Comparison of ENCODE assay signal across 18 cellular contexts in genomic region chr20:51445591-51445990, GRCh38.
A peak's percentile ranks its signal among the peaks of the same experiment; 100 is the strongest.
DNase-seq lines count a peak whose midpoint lies in the region; TF ChIP-seq lines count a peak whose summit lies in the region.
"Had no signal": no experiment of that assay in that cellular context is flagged by ENCODE, and none has a peak within 500 bp of the region (broad histone marks: within the 10 kb centered on the region; RNA-seq: fewer than 3 reads in every experiment).

No MANE protein-coding gene starts in this region.

- TF ChIP-seq CTCF in MCF 10A (IDR thresholded peaks at IDR 0.05; ENCODE audit: unreplicated experiment), result no peak
- no peak for TF ChIP-seq CTCF in mammary epithelial cell (conservative IDR thresholded peaks at IDR 0.05 in 1 of 2, IDR thresholded peaks at IDR 0.05 in 1 of 2; ENCODE audit: extremely low read depth in 1 of 2, insufficient read depth in 1 of 2, low read depth in 1 of 2, low read length in 2 of 2)
- no peak for TF ChIP-seq CTCF in PC-9 (conservative IDR thresholded peaks at IDR 0.05)
- no peak for TF ChIP-seq CTCF in transverse colon (IDR thresholded peaks at IDR 0.05)

- H3K4me3 Mint-ChIP-seq in MCF 10A (ENCODE audit: unreplicated experiment), result no peak overlapping the region
- H3K4me3 Mint-ChIP-seq: naive thymus-derived CD8-positive, alpha-beta T cell had no signal

- no peak overlapping the region for H3K18ac ChIP-seq in mesendoderm (ENCODE audit: low read length)

- H3K4me1 ChIP-seq in mammary epithelial cell (ENCODE audit: insufficient read depth, low read length) (peaks cover 21% of the 10 kb centered on the region), PC-9 (replicated peaks; ENCODE audit: insufficient read depth) (peaks cover 28% of the 10 kb centered on the region), mesendoderm (ENCODE audit: control insufficient read depth, low read depth, low read length) (peaks cover 2% of the 10 kb centered on the region), transverse colon (peaks cover 0 to 42% (median 14%) of the 10 kb centered on the region in 4 donors)

- H3K9me3 Mint-ChIP-seq in MCF 10A (ENCODE audit: unreplicated experiment), result no peaks in the 10 kb centered on the region
- H3K9me3 Mint-ChIP-seq: CD4-positive, CD25-positive, alpha-beta regulatory T cell; naive thymus-derived CD8-positive, alpha-beta T cell had no signal

- H2AFZ ChIP-seq in mammary epithelial cell (ENCODE audit: low read depth, low read length), result no peak overlapping the region
- H2AFZ ChIP-seq in PC-9, result no peak overlapping the region

- in situ Hi-C loops in mammary epithelial cell (cut with MboI; ENCODE audit: low sequenced_read_pairs in 2 of 2) (no loop called here), transverse colon (cut with MboI; ENCODE audit: low pct_ligation_motif_present in 1 of 4, low pct_unique_long_range_greater_than_20kb in 1 of 4, low sequenced_read_pairs in 3 of 4) (no loop called here)

- H3K27ac Mint-ChIP-seq in MCF 10A (ENCODE audit: low read depth, unreplicated experiment), result peak overlapping the region; percentile 75

- no peaks in the 10 kb centered on the region for H3K9me3 ChIP-seq in mammary epithelial cell (replicated peaks; ENCODE audit: insufficient read depth, low read length)
- no peaks in the 10 kb centered on the region for H3K9me3 ChIP-seq in PC-9 (ENCODE audit: insufficient read depth, low read depth)
- H3K9me3 ChIP-seq in transverse colon, result no peaks in the 10 kb centered on the region
- H3K9me3 ChIP-seq: HAP-1, suprapubic skin had no signal

- TF ChIP-seq EP300 in transverse colon (IDR thresholded peaks at IDR 0.05; ENCODE audit: low read depth), result no peak

- WGBS in mammary epithelial cell (ENCODE audit: low coverage, missing lambda C conversion rate), result 98% methylated on average over 7 of the region's 8 CpGs
- no CpG with 5 or more reads among the region's 8 CpGs for WGBS in mesendoderm (ENCODE audit: extremely low coverage, insufficient coverage, low lambda C conversion rate)
- WGBS in transverse colon (ENCODE audit: low coverage in 1 of 2), 2 donors, result 84 to 95% methylated on average over 3 to 8 of the region's 8 CpGs

- no peak overlapping the region for H2BK5ac ChIP-seq in mesendoderm (ENCODE audit: low read length)

- dilution Hi-C loops in mammary epithelial cell (cut with HindIII; ENCODE audit: low sequenced_read_pairs), result no loop called here

- intact Hi-C loops in MCF 10A (cut with micrococcal nuclease) (no loop called here), mammary epithelial cell (cut with micrococcal nuclease) (no loop called here), PC-9 (cut with micrococcal nuclease; ENCODE audit: unreplicated experiment) (no loop called here), transverse colon (cut with DNase I; ENCODE audit: low total_unique reads) (loop anchor here (10.0 kb wide), 1 partner anchor 119 kb away; no protein-coding TSS in a partner anchor)

- H3K4me2 ChIP-seq in mammary epithelial cell (ENCODE audit: insufficient read depth, low read depth, low read length) (no peak overlapping the region), PC-9 (no peak overlapping the region; the same call in 1 of the 2 replicates), mesendoderm (ENCODE audit: low read length) (no peak overlapping the region)

- CTCF ChIA-PET in MCF 10A (lab: Yijun Ruan, JAX), result interaction anchor here (0.6 to 2.0 kb wide), 3 partner anchors 11 to 943 kb away, joined by 3 to 8 read pairs (median 4); no protein-coding TSS in a partner anchor
- CTCF ChIA-PET in mammary epithelial cell (lab: Charles Lee; ENCODE audit: low non-redundant PET), result no interaction called here
- CTCF ChIA-PET in PC-9 (lab: Charles Lee), result no interaction called here

- no peaks in the 10 kb centered on the region for H3K27me3 Mint-ChIP-seq in MCF 10A (ENCODE audit: insufficient read depth, unreplicated experiment)
- H3K27me3 Mint-ChIP-seq: CD4-positive, CD25-positive, alpha-beta regulatory T cell; naive thymus-derived CD8-positive, alpha-beta T cell had no signal

- TF ChIP-seq POLR2A in transverse colon (IDR thresholded peaks at IDR 0.05), result no peak

- no peaks in the 10 kb centered on the region for H3K9me2 ChIP-seq in PC-9 (ENCODE audit: insufficient read depth)

- H3K79me1 ChIP-seq in mesendoderm (ENCODE audit: low read length), result no peaks in the 10 kb centered on the region

- no peak overlapping the region for H3K4me3 ChIP-seq in mammary epithelial cell (replicated peaks in 1 of 3; ENCODE audit: insufficient read depth in 1 of 3, low read depth in 2 of 3, low read length in 3 of 3)
- no peak overlapping the region for H3K4me3 ChIP-seq in PC-9
- no peak overlapping the region for H3K4me3 ChIP-seq in mesendoderm (ENCODE audit: low read length)
- H3K4me3 ChIP-seq in transverse colon, result no peak overlapping the region
- H3K4me3 ChIP-seq: HAP-1, suprapubic skin had no signal

- BruUV-seq in MCF 10A (replicated peaks; lab: Mats Ljungman, UMichigan) (no TSS peak), mammary epithelial cell (replicated peaks; lab: Mats Ljungman, UMichigan) (no TSS peak), PC-9 (replicated peaks; lab: Mats Ljungman, UMichigan) (no TSS peak)

- peaks cover 9% of the 10 kb centered on the region for H3K4me1 Mint-ChIP-seq in MCF 10A (ENCODE audit: insufficient read depth, unreplicated experiment)

- H2BK120ac ChIP-seq in mesendoderm (ENCODE audit: low read depth, low read length), result no peak overlapping the region

- no peak overlapping the region for H2AK5ac ChIP-seq in mesendoderm (ENCODE audit: low read length)

- POLR2A ChIA-PET in MCF 10A (lab: Yijun Ruan, JAX), result interaction anchor here (0.5 to 2.1 kb wide), 4 partner anchors 10 to 106 kb away, joined by 3 to 22 read pairs (median 7); no protein-coding TSS in a partner anchor
- POLR2A ChIA-PET in PC-9 (lab: Charles Lee; ENCODE audit: unreplicated experiment), result no interaction called here

- H3K36me3 Mint-ChIP-seq in MCF 10A (ENCODE audit: insufficient read depth, unreplicated experiment), result no peaks in the 10 kb centered on the region

- H3K27ac ChIP-seq in mammary epithelial cell (ENCODE audit: insufficient read depth, low read depth, low read length), result no peak overlapping the region
- H3K27ac ChIP-seq in PC-9, result peak overlapping the region; percentile 76; the same call in 1 of the 2 replicates
- H3K27ac ChIP-seq in mesendoderm (ENCODE audit: low read depth, low read length), result no peak overlapping the region
- peak overlapping the region in 3 of 4 donors; percentile 46 to 59 (median 57) for H3K27ac ChIP-seq in transverse colon

- H3K79me2 ChIP-seq in mammary epithelial cell (ENCODE audit: insufficient read depth, low read length), result no peaks in the 10 kb centered on the region
- H3K79me2 ChIP-seq in PC-9 (ENCODE audit: low read depth), result no peaks in the 10 kb centered on the region
- H3K79me2 ChIP-seq in mesendoderm (ENCODE audit: control insufficient read depth, insufficient read depth, low read length), result no peaks in the 10 kb centered on the region

- DNase-seq in MCF 10A (ENCODE audit: unreplicated experiment) (no peak), mammary epithelial cell (no peak), PC-9 (no peak), mesendoderm (no peak), transverse colon (no peak), AG20443 (ENCODE audit: low spot score) (no peak), NCI-H1048 (lab: John Stamatoyannopoulos, UW) (no peak)
- DNase-seq: activated CD4-positive, CD25-positive, alpha-beta regulatory T cell treated with anti-CD3 and anti-CD28 coated beads, Interleukin-2, amount 50 U/mL, for 72 hours; activated effector memory CD4-positive, alpha-beta T cell treated with Interleukin-2 at 50 U/mL for 16 hours; CD4-positive, CD25-positive, alpha-beta regulatory T cell; cortex of kidney; naive thymus-derived CD8-positive, alpha-beta T cell; NCI-H1092; NCI-H187 treated with DMSO at 0.1 percent for 48 hours; NCI-H526 treated with DMSO at 0.1 percent for 48 hours; posterior cingulate gyrus had no signal

- peaks cover 31% of the 10 kb centered on the region for H3F3A ChIP-seq in PC-9 (ENCODE audit: insufficient read depth, low read depth)

- H3K36me3 ChIP-seq in mammary epithelial cell (ENCODE audit: insufficient read depth, low read length) (no peaks in the 10 kb centered on the region), PC-9 (ENCODE audit: low read depth) (no peaks in the 10 kb centered on the region), mesendoderm (ENCODE audit: control insufficient read depth, insufficient read depth, low read length) (no peaks in the 10 kb centered on the region), transverse colon (no peaks in the 10 kb centered on the region)
- H3K36me3 ChIP-seq: HAP-1, suprapubic skin had no signal

- no peak overlapping the region for H4K5ac ChIP-seq in mesendoderm (ENCODE audit: low read length)

- H3K27me3 ChIP-seq in mammary epithelial cell (ENCODE audit: insufficient read depth, low read length), result no peaks in the 10 kb centered on the region
- H3K27me3 ChIP-seq in PC-9 (ENCODE audit: insufficient read depth, low read depth), result no peaks in the 10 kb centered on the region
- H3K27me3 ChIP-seq in mesendoderm (ENCODE audit: insufficient read depth, low read length, poor library complexity), result no peaks in the 10 kb centered on the region
- no peaks in the 10 kb centered on the region for H3K27me3 ChIP-seq in transverse colon
- H3K27me3 ChIP-seq: suprapubic skin had no signal

- no peak overlapping the region for H3K56ac ChIP-seq in mesendoderm (ENCODE audit: low read length)

- no peaks in the 10 kb centered on the region for H4K20me1 ChIP-seq in mammary epithelial cell (ENCODE audit: insufficient read depth, low read length)
- H4K20me1 ChIP-seq in PC-9 (ENCODE audit: insufficient read depth), result no peaks in the 10 kb centered on the region

- H3K9ac ChIP-seq in mammary epithelial cell (ENCODE audit: insufficient read depth, low read length), result no peak overlapping the region
- H3K9ac ChIP-seq in mesendoderm (ENCODE audit: low read length), result no peak overlapping the region

- H3K23ac ChIP-seq in mesendoderm (ENCODE audit: low read length), result peak overlapping the region; percentile 1

- H3K4ac ChIP-seq in mesendoderm (ENCODE audit: low read depth, low read length), result no peak overlapping the region

- H2BK15ac ChIP-seq in mesendoderm (replicated peaks; ENCODE audit: low read depth), result no peak overlapping the region

- H4K8ac ChIP-seq in mesendoderm (ENCODE audit: low read depth, low read length), result no peak overlapping the region

Comparison
In these comparisons a context has a peak if more than half of its experiments do, and no peak if none do; other contexts are left out.
1. H3K27ac ChIP-seq: peak in PC-9 (single experiment) and transverse colon (3 of 4); none in mammary epithelial cell (single experiment) and mesendoderm (single experiment).